29 cellular contexts compared by ENCODE assay signal in genomic region chr13:106550570-106551135, GRCh38. TPM values are rescaled to one million over a fixed set of nuclear protein-coding genes. Genes with fewer than 3 reads are reported as not detected.
A peak's percentile ranks its signal among the peaks of the same experiment; 100 is the strongest.
DNase-seq lines count a peak whose midpoint lies in the region; ATAC-seq, FAIRE-seq and TF ChIP-seq lines count a peak whose summit lies in the region.
"Had no signal": no experiment of that assay in that cellular context is flagged by ENCODE, and none has a peak within 500 bp of the region (broad histone marks: within the 10 kb centered on the region; RNA-seq: fewer than 3 reads in every experiment).

No MANE protein-coding gene starts in this region.

- no peak overlapping the region for H2AK9ac ChIP-seq in IMR-90 (replicated peaks; ENCODE audit: low read depth, low read length, poor library complexity)

- TF ChIP-seq EP300 in H1 (IDR thresholded peaks at IDR 0.05; ENCODE audit: borderline replicate concordance in 1 of 2, low read depth in 2 of 2, low read length in 2 of 2), result no peak

- intact Hi-C loops in activated naive CD4-positive, alpha-beta T cell treated with anti-CD3 and anti-CD28 coated beads for 36 hours (cut with micrococcal nuclease), result loop anchor here (2.0 kb wide), 1 partner anchor 16 kb away; no protein-coding TSS in a partner anchor
- intact Hi-C loops in IMR-90 (cut with micrococcal nuclease), result no loop called here

- H3K9me3 Mint-ChIP-seq in activated naive CD4-positive, alpha-beta T cell treated with anti-CD3 and anti-CD28 coated beads for 36 hours, result no peaks in the 10 kb centered on the region
- H3K9me3 Mint-ChIP-seq: stimulated activated memory B cell treated with anti-CD40 and anti-IgM and Interleukin-4, amounts not matched to agents 10 μg/mL and 1 μg/mL and 100 μg/mL, for 72 hours had no signal

- H3K36me3 ChIP-seq in IMR-90 (ENCODE audit: control insufficient read depth, insufficient read depth, low read length) (peaks cover 24% of the 10 kb centered on the region), H1 (ENCODE audit: control insufficient read depth in 2 of 4, insufficient read depth in 4 of 4, low read length in 3 of 4) (peaks cover 4 to 76% (median 35%) of the 10 kb centered on the region in 4 experiments; a peak in 6 of 8 replicates), neutrophil (peaks cover 55% of the 10 kb centered on the region)
- H3K36me3 ChIP-seq: uterus had no signal

- no peaks in the 10 kb centered on the region for H3K23me2 ChIP-seq in H1 (ENCODE audit: low read depth, low read length)

- H2AK5ac ChIP-seq in IMR-90 (ENCODE audit: low read depth, low read length) (no peak overlapping the region), H1 (ENCODE audit: low read depth, low read length) (no peak overlapping the region)

- H3K4ac ChIP-seq in IMR-90 (ENCODE audit: low read depth, low read length), result no peak overlapping the region
- H3K4ac ChIP-seq in H1 (replicated peaks; ENCODE audit: insufficient read length, low read depth, low read length), result no peak overlapping the region

- no peak for FAIRE-seq in H1 (lab: Jason Lieb, UNC)
- FAIRE-seq: A204.1 had no signal

- dilution Hi-C loops in IMR-90 (cut with HindIII; ENCODE audit: low sequenced_read_pairs, unreplicated experiment), result no loop called here

- H4K8ac ChIP-seq in IMR-90 (ENCODE audit: low read depth in 2 of 2, low read length in 2 of 2), result no peak overlapping the region
- no peak overlapping the region for H4K8ac ChIP-seq in H1 (ENCODE audit: extremely low read depth, insufficient read depth, low read length)

- H3K27ac Mint-ChIP-seq in activated naive CD4-positive, alpha-beta T cell treated with anti-CD3 and anti-CD28 coated beads for 36 hours, result peak overlapping the region; percentile 20
- H3K27ac Mint-ChIP-seq: stimulated activated memory B cell treated with anti-CD40 and anti-IgM and Interleukin-4, amounts not matched to agents 10 μg/mL and 1 μg/mL and 100 μg/mL, for 72 hours had no signal

- no peak for DNase-seq in activated naive CD4-positive, alpha-beta T cell treated with anti-CD3 and anti-CD28 coated beads for 36 hours
- no peak for DNase-seq in activated naive CD4-positive, alpha-beta T cell (lab: John Stamatoyannopoulos, UW)
- DNase-seq in IMR-90 (no peak), H1 (ENCODE audit: low read depth in 1 of 2, low spot score in 2 of 2) (no peak), substantia nigra (lab: John Stamatoyannopoulos, UW) (no peak), ecto neural progenitor cell (ENCODE audit: low spot score) (no peak)
- DNase-seq: activated CD4-positive, alpha-beta T cell treated with anti-CD3 and anti-CD28 coated beads, Interleukin-2, amount 50 U/mL, for 1 hour; activated effector memory CD4-positive, alpha-beta T cell treated with Interleukin-2 at 50 U/mL for 16 hours; amygdala; BE2C; COR-L47; DMS79; GF-D8; H7; kidney glomerular epithelial cell; mammary epithelial cell; NCI-H1092; NCI-H187 treated with DMSO at 0.1 percent for 48 hours; NCI-H69; nucleus accumbens; T-helper 2 cell; uterus; WERI-Rb-1 had no signal

- POLR2A ChIA-PET in IMR-90 (lab: Charles Lee; ENCODE audit: unreplicated experiment) (interaction anchor here (0.8 kb wide), 1 partner anchor 16 kb away, joined by 4 read pairs; no protein-coding TSS in a partner anchor), H1 (lab: Charles Lee; ENCODE audit: partially characterized antibody) (interaction anchor here (0.5 to 2.4 kb wide), 3 partner anchors 8 to 16 kb away, joined by 3 to 8 read pairs (median 6); partner anchors contain the start of gene EFNB2)

- no peak for TF ChIP-seq POLR2A in IMR-90 (IDR thresholded peaks at IDR 0.05; ENCODE audit: low read depth, low read length)
- no peak for TF ChIP-seq POLR2A in H1 (IDR thresholded peaks at IDR 0.05; ENCODE audit: control extremely low read depth in 1 of 2, low read depth in 2 of 2, low read length in 2 of 2)

- H2BK20ac ChIP-seq in IMR-90 (ENCODE audit: low read depth, low read length) (no peak overlapping the region), H1 (ENCODE audit: low read length) (no peak overlapping the region)

- TF ChIP-seq CTCF in IMR-90 (conservative IDR thresholded peaks at IDR 0.05; ENCODE audit: low read depth, low read length) (no peak), H1 (IDR thresholded peaks at IDR 0.05; ENCODE audit: control extremely low read depth in 1 of 3, insufficient read depth in 1 of 3, low read depth in 1 of 3, low read length in 3 of 3) (no peak), neutrophil (IDR thresholded peaks at IDR 0.05) (no peak)

- H3K18ac ChIP-seq in IMR-90 (ENCODE audit: low read depth, low read length), result no peak overlapping the region
- H3K18ac ChIP-seq in H1 (ENCODE audit: extremely low read depth, low read length), result no peak overlapping the region

- CTCF ChIA-PET in activated naive CD4-positive, alpha-beta T cell treated with anti-CD3 and anti-CD28 coated beads for 36 hours (lab: Charles Lee), result interaction anchor here (0.5 to 1.1 kb wide), 3 partner anchors 10 to 17 kb away, joined by 3 read pairs; no protein-coding TSS in a partner anchor
- CTCF ChIA-PET in IMR-90 (lab: Yijun Ruan, JAX) (no interaction called here), H1 (lab: Charles Lee; ENCODE audit: partially characterized antibody) (interaction anchor here (0.9 to 1.7 kb wide), 3 partner anchors 11 to 15 kb away, joined by 3 to 6 read pairs (median 3); partner anchors contain the start of gene EFNB2)

- H4K5ac ChIP-seq in IMR-90 (ENCODE audit: low read depth, low read length), result no peak overlapping the region
- H4K5ac ChIP-seq in H1 (ENCODE audit: insufficient read length, low read depth, low read length), result no peak overlapping the region

- H3K4me1 ChIP-seq in IMR-90 (ENCODE audit: control insufficient read depth, insufficient read depth, low read length), result peaks cover 6% of the 10 kb centered on the region
- no peaks in the 10 kb centered on the region for H3K4me1 ChIP-seq in H1 (replicated peaks in 1 of 4; ENCODE audit: control insufficient read depth in 3 of 4, insufficient read depth in 4 of 4, low read length in 3 of 4)
- no peaks in the 10 kb centered on the region for H3K4me1 ChIP-seq in neutrophil (ENCODE audit: control insufficient read depth in 1 of 2, insufficient read depth in 1 of 2, low read depth in 1 of 2, low read length in 1 of 2)
- H3K4me1 ChIP-seq: BE2C, uterus had no signal

- WGBS in IMR-90 (ENCODE audit: extremely low coverage in 2 of 2, insufficient read length in 1 of 2), 2 experiments, result 92% methylated on average over 4 of the region's 4 CpGs; no CpG with 5 or more reads in 1 of the 2 experiments
- 97% methylated on average over 4 of the region's 4 CpGs; no CpG with 5 or more reads in 1 of the 2 experiments for WGBS in H1 (ENCODE audit: extremely low coverage in 1 of 2, insufficient coverage in 1 of 2, insufficient read length in 1 of 2, insufficient replicate concordance in 2 of 2, low coverage in 1 of 2, low lambda C conversion rate in 2 of 2, missing lambda C conversion rate in 1 of 2), 2 experiments

- BruUV-seq in IMR-90 (replicated peaks; lab: Mats Ljungman, UMichigan), result no TSS peak

- peaks cover 24% of the 10 kb centered on the region for H3K4me1 Mint-ChIP-seq in activated naive CD4-positive, alpha-beta T cell treated with anti-CD3 and anti-CD28 coated beads for 36 hours (ENCODE audit: low read depth)

- H3K56ac ChIP-seq in IMR-90 (ENCODE audit: extremely low read depth, insufficient read depth, low read length) (no peak overlapping the region), H1 (replicated peaks; ENCODE audit: insufficient read length, low read depth, low read length) (no peak overlapping the region)

- no peak overlapping the region for H3K4me2 ChIP-seq in IMR-90 (ENCODE audit: low read depth, low read length)
- H3K4me2 ChIP-seq in H1 (ENCODE audit: insufficient read depth in 1 of 2, low read depth in 2 of 2, low read length in 2 of 2), result no peak overlapping the region
- H3K4me2 ChIP-seq: smooth muscle cell had no signal

- no peak overlapping the region for H3K4me3 Mint-ChIP-seq in activated naive CD4-positive, alpha-beta T cell treated with anti-CD3 and anti-CD28 coated beads for 36 hours
- H3K4me3 Mint-ChIP-seq: stimulated activated memory B cell treated with anti-CD40 and anti-IgM and Interleukin-4, amounts not matched to agents 10 μg/mL and 1 μg/mL and 100 μg/mL, for 72 hours had no signal

- H2AFZ ChIP-seq in IMR-90 (replicated peaks; ENCODE audit: low read length, poor library complexity), result no peak overlapping the region
- no peak overlapping the region for H2AFZ ChIP-seq in H1 (ENCODE audit: low read length)

- TF ChIP-seq RAD21 in IMR-90 (IDR thresholded peaks at IDR 0.05; ENCODE audit: low read length) (no peak), H1 (IDR thresholded peaks at IDR 0.05 in 1 of 2, conservative IDR thresholded peaks at IDR 0.05 in 1 of 2; ENCODE audit: low read depth in 2 of 2, low read length in 2 of 2) (no peak)

- H3K9me3 ChIP-seq in IMR-90 (ENCODE audit: control insufficient read depth, insufficient read depth, low read length), result no peaks in the 10 kb centered on the region
- no peaks in the 10 kb centered on the region for H3K9me3 ChIP-seq in H1 (ENCODE audit: insufficient read depth in 2 of 2, low read depth in 1 of 2, low read length in 1 of 2)
- no peaks in the 10 kb centered on the region for H3K9me3 ChIP-seq in neutrophil
- H3K9me3 ChIP-seq: BE2C, uterus had no signal

- H3K4me3 ChIP-seq in IMR-90 (ENCODE audit: insufficient read depth, low read depth, low read length) (no peak overlapping the region), H1 (ENCODE audit: extremely low read depth in 1 of 4, insufficient read depth in 2 of 4, low read depth in 3 of 4, low read length in 4 of 4) (no peak overlapping the region), neutrophil (ENCODE audit: low read depth in 1 of 2, low read length in 1 of 2) (no peak overlapping the region)
- H3K4me3 ChIP-seq: SK-N-MC, smooth muscle cell, uterus had no signal

- H4K91ac ChIP-seq in IMR-90 (ENCODE audit: insufficient read depth, low read depth, low read length) (no peak overlapping the region), H1 (replicated peaks; ENCODE audit: insufficient read length, low read length) (no peak overlapping the region)

- H3K23ac ChIP-seq in IMR-90 (ENCODE audit: low read depth, low read length), result no peak overlapping the region
- no peak overlapping the region for H3K23ac ChIP-seq in H1 (ENCODE audit: insufficient read length)

- peaks cover 9% of the 10 kb centered on the region for H3K9me1 ChIP-seq in IMR-90 (ENCODE audit: insufficient read depth, low read length)

- no peak overlapping the region for H2BK120ac ChIP-seq in IMR-90 (ENCODE audit: low read depth, low read length)
- no peak overlapping the region for H2BK120ac ChIP-seq in H1 (replicated peaks; ENCODE audit: low read depth, low read length)

- no peaks in the 10 kb centered on the region for H3K27me3 Mint-ChIP-seq in activated naive CD4-positive, alpha-beta T cell treated with anti-CD3 and anti-CD28 coated beads for 36 hours (ENCODE audit: low read depth)
- H3K27me3 Mint-ChIP-seq: stimulated activated memory B cell treated with anti-CD40 and anti-IgM and Interleukin-4, amounts not matched to agents 10 μg/mL and 1 μg/mL and 100 μg/mL, for 72 hours had no signal

- H3K9ac ChIP-seq in IMR-90 (ENCODE audit: low read depth, low read length) (no peak overlapping the region), H1 (replicated peaks in 1 of 4; ENCODE audit: extremely low read depth in 1 of 4, low read depth in 3 of 4, low read length in 3 of 4) (no peak overlapping the region)

- H3K79me1 ChIP-seq in IMR-90 (ENCODE audit: low read depth in 1 of 2, low read length in 2 of 2) (peaks cover 13 to 50% of the 10 kb centered on the region in 2 experiments), H1 (ENCODE audit: low read depth, low read length) (peaks cover 2% of the 10 kb centered on the region; the same call in 1 of the 2 replicates)

- H2BK12ac ChIP-seq in H1 (ENCODE audit: low read depth, low read length), result no peak overlapping the region

- in situ Hi-C loops in IMR-90 (cut with MboI; ENCODE audit: low sequenced_read_pairs), result loop anchor here (10.0 kb wide), 1 partner anchor 574 kb away; no protein-coding TSS in a partner anchor

- H3K14ac ChIP-seq in IMR-90 (replicated peaks; ENCODE audit: low read depth, low read length) (no peak overlapping the region), H1 (ENCODE audit: insufficient read length) (no peak overlapping the region)

- H3K27me3 ChIP-seq in IMR-90 (ENCODE audit: control insufficient read depth, insufficient read depth, low read length), result no peaks in the 10 kb centered on the region
- no peaks in the 10 kb centered on the region for H3K27me3 ChIP-seq in H1 (replicated peaks in 1 of 4; ENCODE audit: control insufficient read depth in 3 of 4, extremely low read depth in 1 of 4, insufficient read depth in 3 of 4, low read length in 3 of 4)
- no peaks in the 10 kb centered on the region for H3K27me3 ChIP-seq in neutrophil
- H3K27me3 ChIP-seq: BE2C, uterus had no signal

- H3K27ac ChIP-seq in IMR-90 (ENCODE audit: insufficient read depth, low read length) (no peak overlapping the region), H1 (ENCODE audit: low read depth, low read length) (no peak overlapping the region), neutrophil (peak overlapping the region; percentile 20), substantia nigra (ENCODE audit: low read depth, low read length, poor library complexity, severe bottlenecking) (no peak overlapping the region)
- H3K27ac ChIP-seq: SK-N-MC, uterus, WERI-Rb-1 had no signal

- peaks cover 40% of the 10 kb centered on the region for H3K36me3 Mint-ChIP-seq in activated naive CD4-positive, alpha-beta T cell treated with anti-CD3 and anti-CD28 coated beads for 36 hours (ENCODE audit: low read depth)

- peaks cover 38% of the 10 kb centered on the region for H4K20me1 ChIP-seq in IMR-90 (ENCODE audit: insufficient read depth, low read length)
- H4K20me1 ChIP-seq in H1 (replicated peaks in 1 of 2; ENCODE audit: control insufficient read depth in 1 of 2, insufficient read depth in 2 of 2, low read length in 2 of 2), result peaks cover 9 to 15% of the 10 kb centered on the region in 2 experiments

- ATAC-seq in IMR-90 (ENCODE audit: low read depth) (no peak), GM21447 (IDR thresholded peaks at IDR 0.05; ENCODE audit: unreplicated experiment) (no peak)
- ATAC-seq: stimulated activated memory B cell treated with anti-CD40 and anti-IgM and Interleukin-4, amounts not matched to agents 10 μg/mL and 1 μg/mL and 100 μg/mL, for 72 hours had no signal

- H2BK15ac ChIP-seq in IMR-90 (ENCODE audit: low read depth, low read length) (no peak overlapping the region), H1 (ENCODE audit: low read length) (no peak overlapping the region)

- peaks cover 3 to 100% of the 10 kb centered on the region in 2 experiments; a peak in 3 of 4 replicates for H3K79me2 ChIP-seq in H1 (ENCODE audit: control insufficient read depth in 1 of 2, insufficient read depth in 2 of 2, low read length in 2 of 2)

- H2BK5ac ChIP-seq in IMR-90 (ENCODE audit: low read depth, low read length, poor library complexity, severe bottlenecking) (no peak overlapping the region), H1 (ENCODE audit: low read depth, low read length) (no peak overlapping the region)

RNA-seq across cellular contexts. Expression of gene EFNB2, which starts 15.2 kb away (rescaled TPM):
- under 1 TPM; 0.07 to 0.12 TPM for total RNA-seq in activated naive CD4-positive, alpha-beta T cell treated with anti-CD3 and anti-CD28 coated beads for 36 hours
- 5.4 and 6.9 TPM in 2 replicates for total RNA-seq in IMR-90 (2012; rRNA removed)
- polyA plus RNA-seq in IMR-90 (2012; rRNA removed) (5.9 and 6.0 TPM in 2 replicates), H1 (2011; rRNA removed) (7.5 and 8.2 TPM in 2 replicates)
- 3.7 and 4.0 TPM in 2 replicates for polyA plus RNA-seq in IMR-90 (2012; cell fraction: cytosol; rRNA removed)
- 4.0 and 5.2 TPM in 2 replicates for polyA plus RNA-seq in IMR-90 (2012; cell fraction: nucleus; rRNA removed; ENCODE audit: low replicate concordance)
- 10.3 and 12.0 TPM in 2 replicates for total RNA-seq in H1 (2021; fragmentation: NEBNext Ultra II Directional; extraction: Animal tissue kit (Norgen Biotek cat#: 25700))
- polyA plus RNA-seq in H1 (2011; cell fraction: cytosol; rRNA removed), result 6.7 TPM
- 11.5 TPM for polyA plus RNA-seq in H1 (2011; cell fraction: nucleus; rRNA removed)
- 9.7 to 11.3 TPM (median 10.9 TPM) in 4 replicates for polyA plus RNA-seq in H1 (2012, experiment 1 of 2)
- 2.6 TPM for polyA plus RNA-seq in H1 (2012, experiment 2 of 2)
- 11.1 TPM for polyA plus RNA-seq in H1 (2013, experiment 1 of 2)
- polyA plus RNA-seq in H1 (2013, experiment 2 of 2), result 13.3 TPM
- polyA minus RNA-seq in H1 (2011; rRNA and poly(A)+ RNA removed), result 13.7 and 16.9 TPM in 2 replicates
- polyA minus RNA-seq in H1 (2011; cell fraction: cytosol; rRNA and poly(A)+ RNA removed), result 10.5 TPM
- 14.8 TPM for polyA minus RNA-seq in H1 (2011; cell fraction: nucleus; rRNA and poly(A)+ RNA removed)

RNA-seq across cellular contexts. Expression of gene ARGLU1, which starts 17.3 kb away (rescaled TPM):
- 10 to 100 TPM; 82.3 to 86.6 TPM for total RNA-seq in activated naive CD4-positive, alpha-beta T cell treated with anti-CD3 and anti-CD28 coated beads for 36 hours
- 11.1 and 28.1 TPM in 2 replicates for total RNA-seq in IMR-90 (2012; rRNA removed)
- 50.0 and 51.4 TPM in 2 replicates for polyA plus RNA-seq in IMR-90 (2012; rRNA removed)
- 10.8 and 11.3 TPM in 2 replicates for polyA plus RNA-seq in IMR-90 (2012; cell fraction: cytosol; rRNA removed)
- polyA plus RNA-seq in IMR-90 (2012; cell fraction: nucleus; rRNA removed; ENCODE audit: low replicate concordance), result 142 and 399 TPM in 2 replicates
- 81.2 and 84.9 TPM in 2 replicates for total RNA-seq in H1 (2021; fragmentation: NEBNext Ultra II Directional; extraction: Animal tissue kit (Norgen Biotek cat#: 25700))
- 45.8 and 47.8 TPM in 2 replicates for polyA plus RNA-seq in H1 (2011; rRNA removed)
- polyA plus RNA-seq in H1 (2011; cell fraction: cytosol; rRNA removed), result 113 TPM
- polyA plus RNA-seq in H1 (2011; cell fraction: nucleus; rRNA removed), result 118 TPM
- polyA plus RNA-seq in H1 (2012, experiment 1 of 2), result 116 to 200 TPM (median 127 TPM) in 4 replicates
- 13.9 TPM for polyA plus RNA-seq in H1 (2012, experiment 2 of 2)
- 157 TPM for polyA plus RNA-seq in H1 (2013, experiment 1 of 2)
- 139 TPM for polyA plus RNA-seq in H1 (2013, experiment 2 of 2)
- polyA minus RNA-seq in H1 (2011; rRNA and poly(A)+ RNA removed), result 13.4 and 21.1 TPM in 2 replicates
- 31.6 TPM for polyA minus RNA-seq in H1 (2011; cell fraction: cytosol; rRNA and poly(A)+ RNA removed)
- polyA minus RNA-seq in H1 (2011; cell fraction: nucleus; rRNA and poly(A)+ RNA removed), result 56.3 TPM
